In the genomic region with DNA sequence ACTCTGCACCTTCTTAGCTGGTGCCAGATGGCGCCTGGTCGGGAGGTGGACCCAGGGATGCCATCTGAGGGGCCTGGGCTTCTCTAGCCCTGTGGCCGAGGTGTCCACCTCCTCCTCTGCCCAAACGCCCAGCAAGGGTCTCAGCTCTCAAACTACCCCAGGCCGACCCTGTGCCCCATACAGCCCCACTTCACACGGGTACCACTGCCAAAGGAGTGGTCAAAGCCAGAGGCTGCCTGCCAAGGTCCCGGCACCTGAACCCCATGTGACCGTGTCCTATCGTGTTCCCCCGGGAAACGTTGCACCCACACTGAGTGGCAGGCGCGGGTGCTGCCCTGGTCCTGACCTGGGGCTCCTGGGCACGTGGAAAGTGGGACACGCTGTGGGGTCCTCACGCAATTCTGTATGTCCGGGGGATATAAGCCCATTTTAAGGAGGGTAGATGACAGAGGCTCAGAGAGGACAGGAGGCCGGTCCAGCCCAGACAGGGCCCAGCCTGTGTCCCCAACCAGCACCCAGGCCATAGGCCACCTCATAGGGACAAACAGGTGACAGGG, we compare ENCODE assay signal across 1 cellular context.
TF ChIP-seq lines count a peak whose summit lies in the region.

No MANE protein-coding gene starts in this region.

TF ChIP-seq in HEK293, 187 proteins besides CTCF, POLR2A, EP300 and RAD21 (continued from another document):
- TF ChIP-seq SP2 (tag by site-specific recombination; IDR thresholded peaks at IDR 0.05), result no peak
- no peak for TF ChIP-seq ZNF626 (tag by site-specific recombination; IDR thresholded peaks at IDR 0.05)
- TF ChIP-seq KLF8 (tag by site-specific recombination; IDR thresholded peaks at IDR 0.05), result no peak
- no peak for TF ChIP-seq ZNF302 (tag by site-specific recombination; IDR thresholded peaks at IDR 0.05; ENCODE audit: low read depth)
- TF ChIP-seq ZFP3 (tag by site-specific recombination; IDR thresholded peaks at IDR 0.05; ENCODE audit: low read depth), result no peak
- no peak for TF ChIP-seq ZNF561 (tag by site-specific recombination; IDR thresholded peaks at IDR 0.05; ENCODE audit: borderline replicate concordance)
- TF ChIP-seq, protein P1, sequence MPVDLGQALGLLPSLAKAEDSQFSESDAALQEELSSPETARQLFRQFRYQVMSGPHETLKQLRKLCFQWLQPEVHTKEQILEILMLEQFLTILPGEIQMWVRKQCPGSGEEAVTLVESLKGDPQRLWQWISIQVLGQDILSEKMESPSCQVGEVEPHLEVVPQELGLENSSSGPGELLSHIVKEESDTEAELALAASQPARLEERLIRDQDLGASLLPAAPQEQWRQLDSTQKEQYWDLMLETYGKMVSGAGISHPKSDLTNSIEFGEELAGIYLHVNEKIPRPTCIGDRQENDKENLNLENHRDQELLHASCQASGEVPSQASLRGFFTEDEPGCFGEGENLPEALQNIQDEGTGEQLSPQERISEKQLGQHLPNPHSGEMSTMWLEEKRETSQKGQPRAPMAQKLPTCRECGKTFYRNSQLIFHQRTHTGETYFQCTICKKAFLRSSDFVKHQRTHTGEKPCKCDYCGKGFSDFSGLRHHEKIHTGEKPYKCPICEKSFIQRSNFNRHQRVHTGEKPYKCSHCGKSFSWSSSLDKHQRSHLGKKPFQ (tag by site-specific recombination; IDR thresholded peaks at IDR 0.05), result no peak
- TF ChIP-seq TCF7L2 (IDR thresholded peaks at IDR 0.05; ENCODE audit: borderline replicate concordance, low read depth, low read length), result no peak
- TF ChIP-seq YY2 (tag by site-specific recombination; IDR thresholded peaks at IDR 0.05), result no peak
- no peak for TF ChIP-seq ZNF837 (tag by site-specific recombination; IDR thresholded peaks at IDR 0.05)
- TF ChIP-seq ZBTB7A (tag by site-specific recombination; IDR thresholded peaks at IDR 0.05; ENCODE audit: low read depth), result no peak
- peak; percentile 61 for TF ChIP-seq BCL11A (tag by site-specific recombination; IDR thresholded peaks at IDR 0.05; ENCODE audit: low read depth)
- no peak for TF ChIP-seq HOXC10 (CRISPR knock-in tag; IDR thresholded peaks at IDR 0.05)
- no peak for TF ChIP-seq ZIC2 (tag by site-specific recombination; IDR thresholded peaks at IDR 0.05)
- TF ChIP-seq ZNF274 (IDR thresholded peaks at IDR 0.05; ENCODE audit: low read length), result no peak
- no peak for TF ChIP-seq ZNF274 (tag by site-specific recombination; IDR thresholded peaks at IDR 0.05; ENCODE audit: borderline replicate concordance)
- no peak for TF ChIP-seq ZBTB20 (tag by site-specific recombination; IDR thresholded peaks at IDR 0.05)
- TF ChIP-seq, protein P2, sequence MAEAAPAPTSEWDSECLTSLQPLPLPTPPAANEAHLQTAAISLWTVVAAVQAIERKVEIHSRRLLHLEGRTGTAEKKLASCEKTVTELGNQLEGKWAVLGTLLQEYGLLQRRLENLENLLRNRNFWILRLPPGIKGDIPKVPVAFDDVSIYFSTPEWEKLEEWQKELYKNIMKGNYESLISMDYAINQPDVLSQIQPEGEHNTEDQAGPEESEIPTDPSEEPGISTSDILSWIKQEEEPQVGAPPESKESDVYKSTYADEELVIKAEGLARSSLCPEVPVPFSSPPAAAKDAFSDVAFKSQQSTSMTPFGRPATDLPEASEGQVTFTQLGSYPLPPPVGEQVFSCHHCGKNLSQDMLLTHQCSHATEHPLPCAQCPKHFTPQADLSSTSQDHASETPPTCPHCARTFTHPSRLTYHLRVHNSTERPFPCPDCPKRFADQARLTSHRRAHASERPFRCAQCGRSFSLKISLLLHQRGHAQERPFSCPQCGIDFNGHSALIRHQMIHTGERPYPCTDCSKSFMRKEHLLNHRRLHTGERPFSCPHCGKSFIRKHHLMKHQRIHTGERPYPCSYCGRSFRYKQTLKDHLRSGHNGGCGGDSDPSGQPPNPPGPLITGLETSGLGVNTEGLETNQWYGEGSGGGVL (tag by site-specific recombination; IDR thresholded peaks at IDR 0.05), result no peak
- TF ChIP-seq HOXA7 (CRISPR knock-in tag; IDR thresholded peaks at IDR 0.05; ENCODE audit: borderline replicate concordance), result no peak
- no peak for TF ChIP-seq ZNF560 (tag by site-specific recombination; IDR thresholded peaks at IDR 0.05; ENCODE audit: borderline replicate concordance)
- TF ChIP-seq, protein P3, sequence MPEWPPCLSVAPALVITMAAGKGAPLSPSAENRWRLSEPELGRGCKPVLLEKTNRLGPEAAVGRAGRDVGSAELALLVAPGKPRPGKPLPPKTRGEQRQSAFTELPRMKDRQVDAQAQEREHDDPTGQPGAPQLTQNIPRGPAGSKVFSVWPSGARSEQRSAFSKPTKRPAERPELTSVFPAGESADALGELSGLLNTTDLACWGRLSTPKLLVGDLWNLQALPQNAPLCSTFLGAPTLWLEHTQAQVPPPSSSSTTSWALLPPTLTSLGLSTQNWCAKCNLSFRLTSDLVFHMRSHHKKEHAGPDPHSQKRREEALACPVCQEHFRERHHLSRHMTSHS (tag by site-specific recombination; IDR thresholded peaks at IDR 0.05), result no peak
- no peak for TF ChIP-seq ZNF473 (tag by site-specific recombination; IDR thresholded peaks at IDR 0.05)
- TF ChIP-seq, protein P4, sequence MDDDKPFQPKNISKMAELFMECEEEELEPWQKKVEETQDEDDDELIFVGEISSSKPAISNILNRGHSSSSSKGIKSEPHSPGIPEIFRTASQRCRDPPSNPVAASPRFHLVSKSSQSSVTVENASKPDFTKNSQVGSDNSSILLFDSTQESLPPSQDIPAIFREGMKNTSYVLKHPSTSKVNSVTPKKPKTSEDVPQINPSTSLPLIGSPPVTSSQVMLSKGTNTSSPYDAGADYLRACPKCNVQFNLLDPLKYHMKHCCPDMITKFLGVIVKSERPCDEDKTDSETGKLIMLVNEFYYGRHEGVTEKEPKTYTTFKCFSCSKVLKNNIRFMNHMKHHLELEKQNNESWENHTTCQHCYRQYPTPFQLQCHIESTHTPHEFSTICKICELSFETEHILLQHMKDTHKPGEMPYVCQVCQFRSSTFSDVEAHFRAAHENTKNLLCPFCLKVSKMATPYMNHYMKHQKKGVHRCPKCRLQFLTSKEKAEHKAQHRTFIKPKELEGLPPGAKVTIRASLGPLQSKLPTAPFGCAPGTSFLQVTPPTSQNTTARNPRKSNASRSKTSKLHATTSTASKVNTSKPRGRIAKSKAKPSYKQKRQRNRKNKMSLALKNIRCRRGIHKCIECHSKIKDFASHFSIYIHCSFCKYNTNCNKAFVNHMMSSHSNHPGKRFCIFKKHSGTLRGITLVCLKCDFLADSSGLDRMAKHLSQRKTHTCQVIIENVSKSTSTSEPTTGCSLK (tag by site-specific recombination; IDR thresholded peaks at IDR 0.05), result no peak
- TF ChIP-seq ZNF791 (tag by site-specific recombination; IDR thresholded peaks at IDR 0.05), result no peak
- TF ChIP-seq ZNF501 (tag by site-specific recombination; IDR thresholded peaks at IDR 0.05), result no peak
- no peak for TF ChIP-seq ZNF558 (tag by site-specific recombination; IDR thresholded peaks at IDR 0.05)
- 0 out of 2 replicates have a peak, but pooled peaks have one; percentile 12 for TF ChIP-seq ZNF768 (tag by site-specific recombination; IDR thresholded peaks at IDR 0.05)
- TF ChIP-seq, protein P5, sequence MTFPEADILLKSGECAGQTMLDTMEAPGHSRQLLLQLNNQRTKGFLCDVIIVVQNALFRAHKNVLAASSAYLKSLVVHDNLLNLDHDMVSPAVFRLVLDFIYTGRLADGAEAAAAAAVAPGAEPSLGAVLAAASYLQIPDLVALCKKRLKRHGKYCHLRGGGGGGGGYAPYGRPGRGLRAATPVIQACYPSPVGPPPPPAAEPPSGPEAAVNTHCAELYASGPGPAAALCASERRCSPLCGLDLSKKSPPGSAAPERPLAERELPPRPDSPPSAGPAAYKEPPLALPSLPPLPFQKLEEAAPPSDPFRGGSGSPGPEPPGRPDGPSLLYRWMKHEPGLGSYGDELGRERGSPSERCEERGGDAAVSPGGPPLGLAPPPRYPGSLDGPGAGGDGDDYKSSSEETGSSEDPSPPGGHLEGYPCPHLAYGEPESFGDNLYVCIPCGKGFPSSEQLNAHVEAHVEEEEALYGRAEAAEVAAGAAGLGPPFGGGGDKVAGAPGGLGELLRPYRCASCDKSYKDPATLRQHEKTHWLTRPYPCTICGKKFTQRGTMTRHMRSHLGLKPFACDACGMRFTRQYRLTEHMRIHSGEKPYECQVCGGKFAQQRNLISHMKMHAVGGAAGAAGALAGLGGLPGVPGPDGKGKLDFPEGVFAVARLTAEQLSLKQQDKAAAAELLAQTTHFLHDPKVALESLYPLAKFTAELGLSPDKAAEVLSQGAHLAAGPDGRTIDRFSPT (tag by site-specific recombination; IDR thresholded peaks at IDR 0.05), result peak; percentile 80
